Comparison of ENCODE assay signal across 29 cellular contexts in the genomic region with DNA sequence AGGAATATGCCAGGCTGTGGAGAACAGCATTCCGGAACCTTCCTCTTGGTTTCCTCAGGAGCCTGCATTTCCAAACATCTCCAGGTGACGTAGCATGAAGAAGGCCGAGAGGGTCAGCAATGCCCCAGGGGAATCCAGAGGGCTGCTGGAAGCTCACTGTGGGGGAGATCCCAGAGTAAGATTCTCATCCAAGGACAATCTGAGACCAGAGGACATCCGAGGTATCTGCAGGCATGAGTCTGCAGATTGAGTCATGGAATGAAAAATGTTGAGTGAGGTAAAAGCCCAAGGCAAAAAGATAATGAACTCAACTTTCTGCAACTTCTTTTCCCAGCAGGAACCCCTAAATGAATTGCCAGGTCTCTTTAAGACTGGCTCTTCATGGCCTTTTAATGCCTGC.
DNase-seq lines count a peak whose midpoint lies in the region; ATAC-seq and TF ChIP-seq lines count a peak whose summit lies in the region.
"Had no signal": no experiment of that assay in that cellular context is flagged by ENCODE, and none has a peak within 500 bp of the region (broad histone marks: within the 10 kb centered on the region; RNA-seq: fewer than 3 reads in every experiment).

No MANE protein-coding gene starts in this region.

- no peak overlapping the region for H3K4me2 ChIP-seq in GM23248 (ENCODE audit: unreplicated experiment)
- H3K4me2 ChIP-seq: hepatocyte, PC-9 had no signal

- H3F3A ChIP-seq in GM23248 (ENCODE audit: insufficient read depth), result no peaks in the 10 kb centered on the region

- H4K20me1 ChIP-seq in GM23248 (ENCODE audit: insufficient read depth), result no peaks in the 10 kb centered on the region

- POLR2A ChIA-PET in AG04449 (lab: Yijun Ruan, JAX), result no interaction called here

- H3K9me2 ChIP-seq in GM23248 (ENCODE audit: insufficient read depth), result no peaks in the 10 kb centered on the region

- no peak overlapping the region for H3K27ac Mint-ChIP-seq in natural killer cell
- no peak overlapping the region for H3K27ac Mint-ChIP-seq in endodermal cell
- H3K27ac Mint-ChIP-seq: activated CD4-positive, alpha-beta T cell treated with anti-CD3 and anti-CD28 coated beads, Interleukin-2, amount 10 ng/mL, durations not matched to agents 7 days and 5 days; B cell; CD8-positive, alpha-beta T cell had no signal

- no peak overlapping the region for H3K27ac ChIP-seq in GM23248
- H3K27ac ChIP-seq in SK-N-MC, result peak overlapping the region; percentile 27; the same call in 1 of the 2 replicates
- no peak overlapping the region for H3K27ac ChIP-seq in endodermal cell (ENCODE audit: low read depth, low read length)
- H3K27ac ChIP-seq: body of pancreas, gastrocnemius medialis, hepatocyte, PC-9, thoracic aorta, uterus had no signal

- H3K4me1 Mint-ChIP-seq in natural killer cell (no peaks in the 10 kb centered on the region), endodermal cell (peaks cover 3% of the 10 kb centered on the region)
- H3K4me1 Mint-ChIP-seq: activated CD4-positive, alpha-beta T cell treated with anti-CD3 and anti-CD28 coated beads, Interleukin-2, amount 10 ng/mL, durations not matched to agents 7 days and 5 days; B cell; naive B cell had no signal

- no peaks in the 10 kb centered on the region for H3K36me3 ChIP-seq in GM23248 (ENCODE audit: low read depth)
- H3K36me3 ChIP-seq in SK-N-MC (ENCODE audit: insufficient read depth, low read length), result no peaks in the 10 kb centered on the region
- H3K36me3 ChIP-seq in endodermal cell (ENCODE audit: control insufficient read depth, insufficient read depth, low read length), result no peaks in the 10 kb centered on the region
- H3K36me3 ChIP-seq: gastrocnemius medialis, thoracic aorta, uterus had no signal

- no peaks in the 10 kb centered on the region for H3K79me2 ChIP-seq in GM23248 (ENCODE audit: insufficient read depth)
- H3K79me2 ChIP-seq: hepatocyte had no signal

- H3K9me3 Mint-ChIP-seq in natural killer cell (no peaks in the 10 kb centered on the region), endodermal cell (no peaks in the 10 kb centered on the region)
- H3K9me3 Mint-ChIP-seq: activated CD4-positive, alpha-beta T cell treated with anti-CD3 and anti-CD28 coated beads, Interleukin-2, amount 10 ng/mL, durations not matched to agents 7 days and 5 days; activated T-cell treated with anti-CD3 and anti-CD28 coated beads, Interleukin-2, amount 50 U/mL, for 4 hours; CD8-positive, alpha-beta T cell had no signal

- H3K36me3 Mint-ChIP-seq in natural killer cell, result no peaks in the 10 kb centered on the region
- H3K36me3 Mint-ChIP-seq in endodermal cell (ENCODE audit: low read depth), result no peaks in the 10 kb centered on the region
- H3K36me3 Mint-ChIP-seq: CD8-positive, alpha-beta T cell; naive B cell had no signal

- no peak for TF ChIP-seq CTCF in AG04449 (IDR thresholded peaks at IDR 0.05; ENCODE audit: insufficient read depth, low read length, missing control alignments)
- TF ChIP-seq CTCF in fibroblast of villous mesenchyme (IDR thresholded peaks at IDR 0.05; ENCODE audit: insufficient read depth, low read depth, low read length), result no peak
- no peak for TF ChIP-seq CTCF in natural killer cell (IDR thresholded peaks at IDR 0.05)
- TF ChIP-seq CTCF in endodermal cell (conservative IDR thresholded peaks at IDR 0.05), result no peak

- no peak overlapping the region for H3K4me3 Mint-ChIP-seq in natural killer cell
- H3K4me3 Mint-ChIP-seq in endodermal cell, result no peak overlapping the region
- H3K4me3 Mint-ChIP-seq: activated CD4-positive, alpha-beta T cell treated with anti-CD3 and anti-CD28 coated beads, Interleukin-2, amount 10 ng/mL, durations not matched to agents 7 days and 5 days; activated T-cell treated with anti-CD3 and anti-CD28 coated beads, Interleukin-2, amount 50 U/mL, for 4 hours; B cell; CD8-positive, alpha-beta T cell; naive B cell had no signal

- DNase-seq in AG04449 (ENCODE audit: low read depth, low spot score) (peak; percentile 12), GM23248 (peak; percentile 59), SK-N-MC (ENCODE audit: low read depth, low spot score) (no peak), fibroblast of villous mesenchyme (ENCODE audit: low read depth) (peak; percentile 34), natural killer cell (no peak), endodermal cell (no peak)
- DNase-seq: 8988T; activated CD4-positive, alpha-beta T cell treated with anti-CD3 and anti-CD28 coated beads, Interleukin-2, amount 10 ng/mL, durations not matched to agents 7 days and 5 days; activated naive CD4-positive, alpha-beta T cell; activated T-cell treated with anti-CD3 and anti-CD28 coated beads, Interleukin-2, amount 50 U/mL, for 4 hours; body of pancreas; CD8-positive, alpha-beta T cell; gastrocnemius medialis; GDM1; MV-4-11; naive B cell; NCI-H2171; NCI-H524; NK-92 treated with Interleukin-12 subunit alpha and Interleukin-12 subunit beta, amount 100 ng/mL, for 24 hours; PC-9; stimulated activated naive CD8-positive, alpha-beta T cell treated with anti-CD3 and anti-CD28 coated beads, Interleukin-15, Interleukin-2, amounts not matched to agents 100 U/mL and 50 U/mL, for 24 hours; uterus had no signal

- H3K9me3 ChIP-seq in GM23248 (ENCODE audit: low read depth) (no peaks in the 10 kb centered on the region), SK-N-MC (ENCODE audit: low read depth, low read length) (no peaks in the 10 kb centered on the region), endodermal cell (ENCODE audit: control insufficient read depth, low read length) (no peaks in the 10 kb centered on the region)
- H3K9me3 ChIP-seq: body of pancreas, gastrocnemius medialis, thoracic aorta, uterus had no signal

- no peak overlapping the region for H3K4me3 ChIP-seq in AG04449 (ENCODE audit: low read depth, low read length)
- no peak overlapping the region for H3K4me3 ChIP-seq in GM23248
- H3K4me3 ChIP-seq in SK-N-MC, result no peak overlapping the region
- no peak overlapping the region for H3K4me3 ChIP-seq in fibroblast of villous mesenchyme (ENCODE audit: low read depth, low read length)
- H3K4me3 ChIP-seq in endodermal cell (ENCODE audit: low read length), result no peak overlapping the region
- H3K4me3 ChIP-seq: body of pancreas, gastrocnemius medialis, hepatocyte, PC-9, thoracic aorta, uterus had no signal

- WGBS in GM23248 (ENCODE audit: low coverage in 1 of 2, low lambda C conversion rate in 2 of 2, missing lambda C conversion rate in 2 of 2), 2 experiments, result 33 to 41% methylated on average over 4 of the region's 4 CpGs
- 90% methylated on average over 3 to 4 of the region's 4 CpGs for WGBS in endodermal cell (ENCODE audit: insufficient coverage in 1 of 2, insufficient read length in 1 of 2), 2 experiments

- in situ Hi-C loops in GM23248 (cut with MboI), result no loop called here

- H2AFZ ChIP-seq in GM23248, result no peak overlapping the region
- H2AFZ ChIP-seq: hepatocyte, PC-9 had no signal

- intact Hi-C loops in natural killer cell (cut with micrococcal nuclease), result no loop called here

- ATAC-seq in HG02938 (IDR thresholded peaks at IDR 0.05; ENCODE audit: unreplicated experiment) (no peak), natural killer cell (no peak), HG02973 (IDR thresholded peaks at IDR 0.05; ENCODE audit: unreplicated experiment) (no peak)
- ATAC-seq: activated T-cell treated with anti-CD3 and anti-CD28 coated beads, Interleukin-2, amount 50 U/mL, for 4 hours; body of pancreas; CD8-positive, alpha-beta T cell; gastrocnemius medialis; HCT116; left lobe of liver; stimulated activated naive CD8-positive, alpha-beta T cell treated with anti-CD3 and anti-CD28 coated beads, Interleukin-15, Interleukin-2, amounts not matched to agents 100 U/mL and 50 U/mL, for 24 hours had no signal

- H3K9ac ChIP-seq in GM23248 (no peak overlapping the region), SK-N-MC (ENCODE audit: insufficient read length) (no peak overlapping the region), endodermal cell (ENCODE audit: extremely low read depth, low read length, poor library complexity, severe bottlenecking) (no peak overlapping the region)

- H3K27me3 ChIP-seq in GM23248 (replicated peaks; ENCODE audit: insufficient read depth) (no peaks in the 10 kb centered on the region), endodermal cell (ENCODE audit: control insufficient read depth, insufficient read depth, low read length, poor library complexity, severe bottlenecking) (no peaks in the 10 kb centered on the region)
- H3K27me3 ChIP-seq: body of pancreas, gastrocnemius medialis, hepatocyte, uterus had no signal

- peaks cover 20% of the 10 kb centered on the region for H3K4me1 ChIP-seq in GM23248 (ENCODE audit: insufficient read depth)
- no peaks in the 10 kb centered on the region for H3K4me1 ChIP-seq in endodermal cell (ENCODE audit: control insufficient read depth, insufficient read depth, low read length)
- H3K4me1 ChIP-seq: body of pancreas, gastrocnemius medialis, uterus had no signal

- CTCF ChIA-PET in AG04449 (lab: Yijun Ruan, JAX), result interaction anchor here (1.2 kb wide), 1 partner anchor 37 kb away, joined by 3 read pairs; no protein-coding TSS in a partner anchor

- H3K27me3 Mint-ChIP-seq in natural killer cell (ENCODE audit: low read depth in 2 of 2) (peaks cover 3 to 6% of the 10 kb centered on the region in 2 donors), endodermal cell (ENCODE audit: insufficient read depth) (peaks cover 3% of the 10 kb centered on the region)

Comparison
In these comparisons a context has a peak if more than half of its experiments do, and no peak if none do; other contexts are left out.
1. DNase-seq: peak in AG04449 (single experiment), GM23248 (single experiment) and fibroblast of villous mesenchyme (single experiment); none in SK-N-MC (single experiment), natural killer cell (single experiment) and endodermal cell (single experiment).